In the genomic region with DNA sequence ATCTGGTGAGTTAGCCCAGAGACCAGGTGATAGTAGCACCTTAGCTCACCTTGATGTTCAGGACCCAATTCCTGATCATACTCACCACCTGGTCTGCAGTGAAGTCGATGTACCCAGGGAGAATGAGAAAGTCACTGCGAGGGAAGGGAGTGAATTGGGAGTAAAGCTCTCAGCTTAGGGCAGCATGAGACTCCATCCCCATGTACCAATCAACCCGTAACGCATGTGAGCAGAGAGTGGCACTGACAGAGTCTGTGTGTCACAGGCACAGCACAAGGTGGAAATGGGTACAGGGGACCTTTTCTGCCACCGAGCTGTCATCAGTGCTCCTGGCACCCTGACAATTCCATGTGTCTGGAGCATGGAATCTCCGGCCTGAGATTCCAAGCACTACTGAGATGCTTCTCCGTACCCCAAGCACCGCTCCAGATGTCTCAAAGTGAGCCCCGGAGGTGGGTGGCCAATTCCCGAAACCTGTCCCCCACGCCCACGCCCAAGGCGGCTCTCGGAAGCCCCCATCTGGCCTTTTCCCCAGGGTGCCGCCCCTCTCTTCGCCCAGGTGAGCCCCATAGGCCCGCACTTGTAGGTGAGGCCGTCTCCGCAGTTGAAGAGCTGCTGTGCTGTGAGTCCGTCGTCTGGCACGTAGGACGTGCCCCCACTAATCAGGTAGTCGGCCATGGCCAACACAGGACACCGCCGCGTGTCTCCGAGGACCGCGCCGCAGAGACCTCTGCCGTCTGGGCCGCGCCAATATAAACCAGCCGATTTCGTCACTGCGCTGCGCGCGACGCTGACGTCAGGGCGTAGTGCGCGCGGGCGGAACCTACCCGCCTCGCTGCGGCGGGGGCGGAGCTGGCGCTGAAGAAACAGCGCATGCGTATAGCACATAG, we compare ENCODE assay signal across 8 cellular contexts. TPM values are rescaled to one million over a fixed set of nuclear protein-coding genes. Genes with fewer than 3 reads are reported as not detected.
DNase-seq lines count a peak whose midpoint lies in the region; TF ChIP-seq lines count a peak whose summit lies in the region.

A gene (minus strand): TSS at position 726 of the 890 bp plus-strand sequence. CDS start 48 bp downstream, at position 678.

- TF ChIP-seq CTCF in foreskin fibroblast (IDR thresholded peaks at IDR 0.05; ENCODE audit: low read depth, low read length): no peak
- TF ChIP-seq CTCF in neural progenitor cell (IDR thresholded peaks at IDR 0.05): peak; percentile 23

- H3K4me1 ChIP-seq in neural progenitor cell: peaks cover 11% of the 10 kb centered on the region
- peaks cover 17% of the 10 kb centered on the region for H3K4me1 ChIP-seq in stomach smooth muscle (ENCODE audit: control insufficient read depth, insufficient read depth, low read length)

- no peaks in the 10 kb centered on the region for H3K9me3 ChIP-seq in MG63
- H3K9me3 ChIP-seq in neural progenitor cell (ENCODE audit: low read depth): no peaks in the 10 kb centered on the region
- H3K9me3 ChIP-seq in stomach smooth muscle (ENCODE audit: control insufficient read depth in 2 of 2, low read length in 2 of 2): no peaks in the 10 kb centered on the region

- H3K4me2 ChIP-seq in neural progenitor cell: peak within 1 kb of the TSS; percentile 92

- peaks cover 23% of the 10 kb centered on the region for H3K79me2 ChIP-seq in neural progenitor cell (ENCODE audit: low read depth)

- peaks cover 54% of the 10 kb centered on the region for H3F3A ChIP-seq in neural progenitor cell (ENCODE audit: low read depth)

- peak within 1 kb of the TSS; percentile 68 for H3K9ac ChIP-seq in neural progenitor cell
- peak within 1 kb of the TSS; percentile 87 to 96 for H3K9ac ChIP-seq in stomach smooth muscle (ENCODE audit: low read length in 2 of 2)

- H3K27me3 Mint-ChIP-seq in neural progenitor cell (ENCODE audit: insufficient read depth, low read depth): peaks cover 12% of the 10 kb centered on the region

- H3K4me1 Mint-ChIP-seq in neural progenitor cell: peaks cover 20% of the 10 kb centered on the region

- H3K4me3 ChIP-seq in H7 (ENCODE audit: insufficient read depth, low read depth, low read length) (peak within 1 kb of the TSS; percentile 80), MG63 (peak within 1 kb of the TSS; percentile 82), foreskin fibroblast (ENCODE audit: low read depth in 1 of 2, low read length in 2 of 2) (peak within 1 kb of the TSS; percentile 66 to 81), neural progenitor cell (peak within 1 kb of the TSS; percentile 58), stomach smooth muscle (ENCODE audit: low read length in 2 of 2) (peak within 1 kb of the TSS; percentile 45 to 84)

- H3K9me3 Mint-ChIP-seq in neural progenitor cell: no peaks in the 10 kb centered on the region

- H4K20me1 ChIP-seq in neural progenitor cell (ENCODE audit: low read depth): no peaks in the 10 kb centered on the region

- no peaks in the 10 kb centered on the region for H3K27me3 ChIP-seq in H7 (ENCODE audit: control insufficient read depth, insufficient read depth, low read length)
- no peaks in the 10 kb centered on the region for H3K27me3 ChIP-seq in MG63
- H3K27me3 ChIP-seq in neural progenitor cell: no peaks in the 10 kb centered on the region
- no peaks in the 10 kb centered on the region for H3K27me3 ChIP-seq in stomach smooth muscle (ENCODE audit: control insufficient read depth in 1 of 2, insufficient read depth in 2 of 2, low read length in 2 of 2)

- DNase-seq in ELR (ENCODE audit: low read depth) (peak; percentile 93), H7 (peak; percentile 93), MG63 (peak; percentile 83), SIG-M5 (lab: John Stamatoyannopoulos, UW) (peak; percentile 54), activated gamma-delta T cell (lab: John Stamatoyannopoulos, UW) (peak; percentile 89), foreskin fibroblast (peak; percentile 91 to 98), neural progenitor cell (ENCODE audit: low spot score) (peak; percentile 98)

- peak within 1 kb of the TSS; percentile 27 for H2AFZ ChIP-seq in neural progenitor cell (replicated peaks)

- H3K4me3 Mint-ChIP-seq in neural progenitor cell: peak within 1 kb of the TSS; percentile 93

- peak within 1 kb of the TSS; percentile 94 for H3K27ac Mint-ChIP-seq in neural progenitor cell

- H3K27ac ChIP-seq in neural progenitor cell: no peak within 1 kb of the TSS
- H3K27ac ChIP-seq in stomach smooth muscle (ENCODE audit: low read length): peak within 1 kb of the TSS; percentile 96

- H3K36me3 ChIP-seq in H7 (replicated peaks; ENCODE audit: control insufficient read depth, insufficient read depth, low read length) (peaks cover 58% of the 10 kb centered on the region), MG63 (peaks cover 55% of the 10 kb centered on the region), neural progenitor cell (no peaks in the 10 kb centered on the region), stomach smooth muscle (ENCODE audit: control insufficient read depth in 2 of 2, insufficient read depth in 2 of 2, low read length in 2 of 2) (peaks cover 45 to 53% of the 10 kb centered on the region in 2 donors)

- peaks cover 32% of the 10 kb centered on the region for H3K36me3 Mint-ChIP-seq in neural progenitor cell

RNA-seq across cellular contexts. Expression of the gene that starts here (rescaled TPM):
- 409 and 490 TPM in 2 replicates for total RNA-seq in H7 (2014; rRNA removed; shearing (Covaris generic))
- total RNA-seq in MG63 (2014; rRNA removed; shearing (Covaris generic); ENCODE audit: low replicate concordance): 304 and 356 TPM in 2 replicates
- 271 and 313 TPM in 2 replicates for total RNA-seq in neural progenitor cell (ENCODE audit: low replicate concordance)
